In the genomic region with DNA sequence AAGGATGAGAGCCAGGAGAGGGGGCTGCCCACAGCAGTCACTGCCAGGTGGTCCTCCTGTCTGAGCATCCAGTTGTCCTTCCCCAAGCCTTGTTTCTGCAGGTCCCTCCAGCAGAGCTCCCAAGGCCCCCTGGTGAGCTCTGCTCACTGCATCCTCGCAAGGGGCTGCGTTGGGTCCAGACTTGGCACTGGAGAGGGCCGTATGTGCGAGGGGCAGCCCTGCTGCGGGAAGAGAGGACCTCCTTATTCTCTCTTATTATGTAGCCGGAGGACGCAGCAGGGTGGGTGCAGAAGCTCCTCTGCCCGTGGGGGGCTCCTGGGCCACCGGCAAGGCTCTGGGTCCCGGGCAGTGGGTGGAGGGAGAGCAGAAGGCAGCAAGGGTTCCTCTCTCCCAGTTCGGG, we compare ENCODE assay signal across 17 cellular contexts.
"Had no signal": no experiment of that assay in that cellular context is flagged by ENCODE, and none has a peak within 500 bp of the region (broad histone marks: within the 10 kb centered on the region; RNA-seq: fewer than 3 reads in every experiment).

No MANE protein-coding gene starts in this region.

- H3K36me3 Mint-ChIP-seq: activated naive CD4-positive, alpha-beta T cell treated with anti-CD3 and anti-CD28 coated beads, Interleukin-2, amount 50 U/mL, for 72 hours; mesothelial cell of epicardium; naive B cell; stimulated activated naive B cell treated with anti-CD40 and anti-IgM and Interleukin-4, amounts not matched to agents 10 μg/mL and 1 μg/mL and 100 μg/mL, for 72 hours had no signal

- H3K4me1 ChIP-seq: tibial artery had no signal

- H3K27ac ChIP-seq: right atrium auricular region, stomach, suprapubic skin, tibial artery had no signal

- H3K27me3 Mint-ChIP-seq: naive B cell had no signal

- H3K36me3 ChIP-seq: right atrium auricular region, stomach, suprapubic skin, tibial artery had no signal

- ATAC-seq: activated naive CD4-positive, alpha-beta T cell treated with anti-CD3 and anti-CD28 coated beads, Interleukin-2, amount 50 U/mL, for 72 hours; left cardiac atrium; stimulated activated naive B cell treated with anti-CD40 and anti-IgM and Interleukin-4, amounts not matched to agents 10 μg/mL and 1 μg/mL and 100 μg/mL, for 72 hours had no signal

- H3K9ac ChIP-seq: SK-N-SH had no signal

- H3K4me3 Mint-ChIP-seq: central memory CD8-positive, alpha-beta T cell; mesothelial cell of epicardium; naive B cell; nephron progenitor cell; stimulated activated naive B cell treated with anti-CD40 and anti-IgM and Interleukin-4, amounts not matched to agents 10 μg/mL and 1 μg/mL and 100 μg/mL, for 72 hours had no signal

- H3K27me3 ChIP-seq: right atrium auricular region, suprapubic skin had no signal

- H3K4me3 ChIP-seq: right atrium auricular region, smooth muscle cell, stomach, suprapubic skin, tibial artery had no signal

- H3K9me3 Mint-ChIP-seq: central memory CD8-positive, alpha-beta T cell; stimulated activated naive B cell treated with anti-CD40 and anti-IgM and Interleukin-4, amounts not matched to agents 10 μg/mL and 1 μg/mL and 100 μg/mL, for 72 hours had no signal

- DNase-seq: dermis blood vessel endothelial cell; effector CD8-positive, alpha-beta T cell; left cardiac atrium; naive B cell; nephron progenitor cell; stimulated activated CD4-positive, alpha-beta T cell treated with anti-CD3 and anti-CD28 coated beads, Interleukin-1b, Interleukin-23, amount 100 ng/mL, for 48 hours; stimulated activated CD4-positive, alpha-beta T cell treated with anti-CD3 and anti-CD28 coated beads, Interleukin-4, amount 100 ng/mL, for 4 hours; stimulated activated naive B cell treated with anti-CD40 and anti-IgM and Interleukin-4, amounts not matched to agents 10 μg/mL and 1 μg/mL and 100 μg/mL, for 72 hours; stomach; tibial artery had no signal

- H3K9me3 ChIP-seq: SK-N-SH, suprapubic skin had no signal
